Comparison of ENCODE assay signal across 6 cellular contexts in genomic region chr7:125130173-125130572, GRCh38.
"Had no signal": no experiment of that assay in that cellular context is flagged by ENCODE, and none has a peak within 500 bp of the region (broad histone marks: within the 10 kb centered on the region; RNA-seq: fewer than 3 reads in every experiment).

No MANE protein-coding gene starts in this region.

- DNase-seq: IMR-90, KBM-7 had no signal

- H3K4me3 ChIP-seq: K562 had no signal

- FAIRE-seq: HepG2, HTR-8/SVneo, K562 had no signal

- H3K27ac ChIP-seq: HL-60 had no signal

- ATAC-seq: HepG2, K562 had no signal
